In genomic region chr21:33932731-33933130, GRCh38 we compare ENCODE assay signal across 8 cellular contexts. TPM values are rescaled to one million over a fixed set of nuclear protein-coding genes. Genes with fewer than 3 reads are reported as not detected.
DNase-seq lines count a peak whose midpoint lies in the region; ATAC-seq and TF ChIP-seq lines count a peak whose summit lies in the region.
"Had no signal": no experiment of that assay in that cellular context is flagged by ENCODE, and none has a peak within 500 bp of the region (broad histone marks: within the 10 kb centered on the region; RNA-seq: fewer than 3 reads in every experiment).

No MANE protein-coding gene starts in this region.

- H3K9ac ChIP-seq in HUES6 (ENCODE audit: low read length) (no peak overlapping the region), iPS-20b (ENCODE audit: low read depth, low read length) (no peak overlapping the region)

- H3K27ac Mint-ChIP-seq in WTC11, result no peak overlapping the region
- peak overlapping the region; percentile 85 for H3K27ac Mint-ChIP-seq in stimulated activated memory B cell treated with anti-CD40 and anti-IgM and Interleukin-4, amounts not matched to agents 10 μg/mL and 1 μg/mL and 100 μg/mL, for 72 hours

- H3K4me1 ChIP-seq in HUES6 (ENCODE audit: control insufficient read depth, insufficient read depth, low read length) (no peaks in the 10 kb centered on the region), iPS-20b (ENCODE audit: insufficient read depth, low read length) (no peaks in the 10 kb centered on the region)

- 0 out of 2 replicates have a peak overlapping the region, but pooled peaks have one; percentile 50 for H3K4me3 ChIP-seq in HUES6 (ENCODE audit: low read depth, low read length)
- H3K4me3 ChIP-seq in iPS-20b (ENCODE audit: low read length), result 0 out of 2 replicates have a peak overlapping the region, but pooled peaks have one; percentile 65

- H3K36me3 ChIP-seq in HUES6 (ENCODE audit: control insufficient read depth, insufficient read depth, low read length) (no peaks in the 10 kb centered on the region), iPS-20b (ENCODE audit: insufficient read depth, low read depth, low read length) (no peaks in the 10 kb centered on the region)

- no peaks in the 10 kb centered on the region for H3K9me3 Mint-ChIP-seq in WTC11
- no peaks in the 10 kb centered on the region for H3K9me3 Mint-ChIP-seq in stimulated activated memory B cell treated with anti-CD40 and anti-IgM and Interleukin-4, amounts not matched to agents 10 μg/mL and 1 μg/mL and 100 μg/mL, for 72 hours

- H3K9me3 ChIP-seq in HUES6 (ENCODE audit: control insufficient read depth, insufficient read depth, low read depth, low read length) (0 out of 2 replicates have a peak, but pooled peaks cover 2% of the 10 kb centered on the region), iPS-20b (ENCODE audit: insufficient read depth, low read depth, low read length) (no peaks in the 10 kb centered on the region)

- H3K36me3 Mint-ChIP-seq in WTC11, result peaks cover 5% of the 10 kb centered on the region
- H3K36me3 Mint-ChIP-seq in stimulated activated memory B cell treated with anti-CD40 and anti-IgM and Interleukin-4, amounts not matched to agents 10 μg/mL and 1 μg/mL and 100 μg/mL, for 72 hours, result no peaks in the 10 kb centered on the region

- H3K27me3 ChIP-seq in HUES6 (ENCODE audit: control insufficient read depth, insufficient read depth, low read length) (no peaks in the 10 kb centered on the region), iPS-20b (ENCODE audit: insufficient read depth, low read length) (no peaks in the 10 kb centered on the region)

- peaks cover 31% of the 10 kb centered on the region for H3K4me1 Mint-ChIP-seq in WTC11
- peaks cover 16% of the 10 kb centered on the region for H3K4me1 Mint-ChIP-seq in stimulated activated memory B cell treated with anti-CD40 and anti-IgM and Interleukin-4, amounts not matched to agents 10 μg/mL and 1 μg/mL and 100 μg/mL, for 72 hours

- CTCF ChIA-PET in WTC11 (lab: Charles Lee), result interaction anchor here (0.5 to 2.1 kb wide), 2 partner anchors 9 to 149 kb away, joined by 3 to 8 read pairs; no protein-coding TSS in a partner anchor

- peak overlapping the region; percentile 89 for H3K4me3 Mint-ChIP-seq in WTC11
- no peak overlapping the region for H3K4me3 Mint-ChIP-seq in stimulated activated memory B cell treated with anti-CD40 and anti-IgM and Interleukin-4, amounts not matched to agents 10 μg/mL and 1 μg/mL and 100 μg/mL, for 72 hours

- ATAC-seq in WTC11 (no peak), GM18502 (IDR thresholded peaks at IDR 0.05; ENCODE audit: poor library complexity, unreplicated experiment) (no peak), HG02623 (IDR thresholded peaks at IDR 0.05; ENCODE audit: unreplicated experiment) (no peak)
- no peak for ATAC-seq in stimulated activated memory B cell treated with anti-CD40 and anti-IgM and Interleukin-4, amounts not matched to agents 10 μg/mL and 1 μg/mL and 100 μg/mL, for 72 hours

- DNase-seq in WTC11 (ENCODE audit: low spot score), result no peak
- DNase-seq in HK-2 (ENCODE audit: unreplicated experiment), result no peak
- DNase-seq: foreskin fibroblast had no signal

- H3K27ac ChIP-seq in HUES6 (ENCODE audit: low read depth, low read length) (no peak overlapping the region), iPS-20b (ENCODE audit: low read length) (no peak overlapping the region)

- POLR2A ChIA-PET in WTC11 (lab: Charles Lee), result no interaction called here

- no peak for TF ChIP-seq CTCF in WTC11 (IDR thresholded peaks at IDR 0.05)

- no peaks in the 10 kb centered on the region for H3K27me3 Mint-ChIP-seq in WTC11 (ENCODE audit: low read depth)
- no peaks in the 10 kb centered on the region for H3K27me3 Mint-ChIP-seq in stimulated activated memory B cell treated with anti-CD40 and anti-IgM and Interleukin-4, amounts not matched to agents 10 μg/mL and 1 μg/mL and 100 μg/mL, for 72 hours

TF ChIP-seq in WTC11, 78 proteins besides CTCF, POLR2A, EP300 and RAD21:
- TF ChIP-seq JUN (CRISPR knock-in tag; IDR thresholded peaks at IDR 0.05) (no peak), ZNF396 (CRISPR knock-in tag; IDR thresholded peaks at IDR 0.05; ENCODE audit: borderline replicate concordance) (no peak), ZNF232 (CRISPR knock-in tag; IDR thresholded peaks at IDR 0.05) (no peak), EMX1 (CRISPR knock-in tag; IDR thresholded peaks at IDR 0.05) (no peak), ZMAT4 (CRISPR knock-in tag; IDR thresholded peaks at IDR 0.05) (no peak), HMGXB4 (CRISPR knock-in tag; IDR thresholded peaks at IDR 0.05) (no peak), FOXK1 (CRISPR knock-in tag; IDR thresholded peaks at IDR 0.05) (no peak), ETV6 (CRISPR knock-in tag; IDR thresholded peaks at IDR 0.05) (no peak), RORB (CRISPR knock-in tag; IDR thresholded peaks at IDR 0.05) (no peak), KAT7 (CRISPR knock-in tag; IDR thresholded peaks at IDR 0.05; ENCODE audit: borderline replicate concordance) (no peak), ZNF423 (CRISPR knock-in tag; IDR thresholded peaks at IDR 0.05) (no peak), JAZF1 (CRISPR knock-in tag; IDR thresholded peaks at IDR 0.05) (no peak), SOX15 (CRISPR knock-in tag; IDR thresholded peaks at IDR 0.05) (no peak), GABPB1 (CRISPR knock-in tag; IDR thresholded peaks at IDR 0.05) (no peak), E2F4 (CRISPR knock-in tag; IDR thresholded peaks at IDR 0.05; ENCODE audit: borderline replicate concordance, low read depth) (no peak), NFATC4 (CRISPR knock-in tag; IDR thresholded peaks at IDR 0.05) (no peak), PREB (CRISPR knock-in tag; IDR thresholded peaks at IDR 0.05; ENCODE audit: borderline replicate concordance) (no peak), NR1H2 (CRISPR knock-in tag; IDR thresholded peaks at IDR 0.05) (no peak), GRHL2 (CRISPR knock-in tag; IDR thresholded peaks at IDR 0.05; ENCODE audit: insufficient replicate concordance, severe bottlenecking) (no peak), ESRRA (CRISPR knock-in tag; IDR thresholded peaks at IDR 0.05; ENCODE audit: borderline replicate concordance) (no peak)

RNA-seq across cellular contexts. Expression of gene ATP5PO, which starts 17.1 kb away (rescaled TPM):
- total RNA-seq in WTC11 (2021), result 264 to 296 TPM (median 293 TPM) in 3 replicates
